ENCODE assay signal across 12 cellular contexts in genomic region chr20:45832619-45833018, GRCh38. TPM values are rescaled to one million over a fixed set of nuclear protein-coding genes. Genes with fewer than 3 reads are reported as not detected.
A peak's percentile ranks its signal among the peaks of the same experiment; 100 is the strongest.
DNase-seq lines count a peak whose midpoint lies in the region; ATAC-seq, FAIRE-seq and TF ChIP-seq lines count a peak whose summit lies in the region.
"Had no signal": no experiment of that assay in that cellular context is flagged by ENCODE, and none has a peak within 500 bp of the region (broad histone marks: within the 10 kb centered on the region; RNA-seq: fewer than 3 reads in every experiment).

No MANE protein-coding gene starts in this region.

- BruUV-seq in K562 (replicated peaks; lab: Mats Ljungman, UMichigan), result no TSS peak

- FAIRE-seq in K562 (lab: Jason Lieb, UNC), result no peak

- POLR2A ChIA-PET in activated CD8-positive, alpha-beta T cell treated with anti-CD3 and anti-CD28 coated beads for 36 hours (lab: Charles Lee), result interaction anchor here (0.9 to 1.6 kb wide), 7 partner anchors 8 to 139 kb away, joined by 3 to 5 read pairs (median 4); partner anchors contain the start of genes CTSA, NEURL2, UBE2C and ZNF335
- POLR2A ChIA-PET in activated CD8-positive, alpha-beta T cell treated with anti-CD3 and anti-CD28 coated beads, Interleukin-2, amount 10 ng/mL, durations not matched to agents 7 days and 5 days (lab: Charles Lee), result interaction anchor here (1.0 to 2.4 kb wide), 3 partner anchors 16 to 25 kb away, joined by 5 to 12 read pairs (median 9); partner anchors contain the start of genes ACOT8 and ZSWIM3
- POLR2A ChIA-PET in K562 (lab: Yijun Ruan, JAX), result interaction anchor here (0.9 to 1.6 kb wide), 6 partner anchors 10 to 137 kb away, joined by 3 to 6 read pairs (median 4); partner anchors contain the start of gene PCIF1

- H3K27ac ChIP-seq in K562 (ENCODE audit: extremely low read depth, low read depth, low read length), result no peak overlapping the region
- peak overlapping the region; percentile 93 to 98 for H3K27ac ChIP-seq in thoracic aorta

- TF ChIP-seq EP300 in K562 (IDR thresholded peaks at IDR 0.05; ENCODE audit: low read length), result peak; percentile 41; the same call in 1 of the 2 replicates

- H3K36me3 ChIP-seq in K562 (ENCODE audit: control insufficient read depth, insufficient read depth, low read length) (no peaks in the 10 kb centered on the region), thoracic aorta (peaks cover 7% of the 10 kb centered on the region)

- no peak for DNase-seq in activated CD8-positive, alpha-beta T cell treated with anti-CD3 and anti-CD28 coated beads for 36 hours
- DNase-seq in activated CD8-positive, alpha-beta T cell treated with anti-CD3 and anti-CD28 coated beads, Interleukin-2, amount 10 ng/mL, durations not matched to agents 7 days and 5 days, result no peak
- DNase-seq in K562 (ENCODE audit: extremely low read depth in 1 of 4, low spot score in 3 of 4) (peak in 1 of 4 experiments; percentile 50), mesothelial cell of epicardium (ENCODE audit: low spot score in 2 of 2, unreplicated experiment in 2 of 2) (no peak), thoracic aorta (ENCODE audit: low spot score) (no peak), NCI-H2029 treated with DMSO at 0.1 percent for 48 hours (lab: John Stamatoyannopoulos, UW) (no peak)
- DNase-seq: activated CD4-positive, CD25-positive, alpha-beta regulatory T cell; HCEC 1CT; KG1; stimulated activated CD4-positive, alpha-beta T cell treated with anti-CD3 and anti-CD28 coated beads, Interleukin-4, amount 100 ng/mL, for 4 hours had no signal

- peaks cover 32 to 34% of the 10 kb centered on the region in 2 experiments for H3K4me1 ChIP-seq in K562 (replicated peaks in 1 of 2; ENCODE audit: control insufficient read depth in 2 of 2, insufficient read depth in 2 of 2, low read length in 2 of 2)
- peaks cover 26 to 59% of the 10 kb centered on the region in 2 donors for H3K4me1 ChIP-seq in thoracic aorta (ENCODE audit: control insufficient read depth in 1 of 2, low read depth in 2 of 2)

- no peak for TF ChIP-seq POLR2A in K562 (conservative IDR thresholded peaks at IDR 0.05)

- intact Hi-C loops in activated CD8-positive, alpha-beta T cell treated with anti-CD3 and anti-CD28 coated beads for 36 hours (cut with micrococcal nuclease), result no loop called here
- intact Hi-C loops in K562 (cut with micrococcal nuclease), result loop anchor here (10.0 kb wide), 1 partner anchor 52 kb away; the partner anchor contains the start of genes SPATA25 and ZSWIM1

- H3K9ac ChIP-seq in K562 (ENCODE audit: insufficient read depth in 1 of 2, low read depth in 2 of 2, low read length in 2 of 2), result no peak overlapping the region

- H3K4me2 ChIP-seq in K562 (ENCODE audit: insufficient read depth, low read length), result no peak overlapping the region

- H3K27ac Mint-ChIP-seq in activated CD8-positive, alpha-beta T cell treated with anti-CD3 and anti-CD28 coated beads for 36 hours, result no peak overlapping the region
- no peak overlapping the region for H3K27ac Mint-ChIP-seq in activated CD8-positive, alpha-beta T cell treated with anti-CD3 and anti-CD28 coated beads, Interleukin-2, amount 10 ng/mL, durations not matched to agents 7 days and 5 days
- no peak overlapping the region for H3K27ac Mint-ChIP-seq in mesothelial cell of epicardium

- no peaks in the 10 kb centered on the region for H4K20me1 ChIP-seq in K562 (replicated peaks; ENCODE audit: control insufficient read depth, insufficient read depth, low read length)

- peaks cover 10% of the 10 kb centered on the region for H3K4me1 Mint-ChIP-seq in activated CD8-positive, alpha-beta T cell treated with anti-CD3 and anti-CD28 coated beads for 36 hours (ENCODE audit: low read depth)
- H3K4me1 Mint-ChIP-seq in activated CD8-positive, alpha-beta T cell treated with anti-CD3 and anti-CD28 coated beads, Interleukin-2, amount 10 ng/mL, durations not matched to agents 7 days and 5 days (ENCODE audit: low read depth), result peaks cover 13% of the 10 kb centered on the region
- peaks cover 26% of the 10 kb centered on the region for H3K4me1 Mint-ChIP-seq in mesothelial cell of epicardium

- no peak overlapping the region for H2AFZ ChIP-seq in K562 (ENCODE audit: low read depth, low read length)

- ATAC-seq in activated CD8-positive, alpha-beta T cell treated with anti-CD3 and anti-CD28 coated beads for 36 hours, result no peak
- no peak for ATAC-seq in activated CD8-positive, alpha-beta T cell treated with anti-CD3 and anti-CD28 coated beads, Interleukin-2, amount 10 ng/mL, durations not matched to agents 7 days and 5 days
- ATAC-seq in K562 (0 out of 3 replicates have a peak, but pooled peaks have one; percentile 6), thoracic aorta (ENCODE audit: insufficient number of reproducible peaks, low FRiP score, low read depth) (no peak), HG03025 (IDR thresholded peaks at IDR 0.05; ENCODE audit: low FRiP score, unreplicated experiment) (no peak), GM21367 (IDR thresholded peaks at IDR 0.05; ENCODE audit: unreplicated experiment) (no peak)

- no peak for TF ChIP-seq CTCF in activated CD8-positive, alpha-beta T cell treated with anti-CD3 and anti-CD28 coated beads for 36 hours (IDR thresholded peaks at IDR 0.05)
- no peak for TF ChIP-seq CTCF in K562 (IDR thresholded peaks at IDR 0.05 in 2 of 3, conservative IDR thresholded peaks at IDR 0.05 in 1 of 3; ENCODE audit: insufficient read depth in 2 of 3, low read depth in 1 of 3, low read length in 3 of 3)
- TF ChIP-seq CTCF in mesothelial cell of epicardium (IDR thresholded peaks at IDR 0.05; ENCODE audit: unreplicated experiment), result no peak
- TF ChIP-seq CTCF in thoracic aorta (IDR thresholded peaks at IDR 0.05), result no peak

- no peaks in the 10 kb centered on the region for H3K79me2 ChIP-seq in K562 (ENCODE audit: control insufficient read depth, insufficient read depth, low read length)

- H3K9me3 Mint-ChIP-seq in activated CD8-positive, alpha-beta T cell treated with anti-CD3 and anti-CD28 coated beads for 36 hours, result no peaks in the 10 kb centered on the region
- no peaks in the 10 kb centered on the region for H3K9me3 Mint-ChIP-seq in activated CD8-positive, alpha-beta T cell treated with anti-CD3 and anti-CD28 coated beads, Interleukin-2, amount 10 ng/mL, durations not matched to agents 7 days and 5 days (ENCODE audit: insufficient read depth)
- no peaks in the 10 kb centered on the region for H3K9me3 Mint-ChIP-seq in mesothelial cell of epicardium

- H3K4me3 Mint-ChIP-seq in activated CD8-positive, alpha-beta T cell treated with anti-CD3 and anti-CD28 coated beads for 36 hours, result peak overlapping the region; percentile 73
- no peak overlapping the region for H3K4me3 Mint-ChIP-seq in activated CD8-positive, alpha-beta T cell treated with anti-CD3 and anti-CD28 coated beads, Interleukin-2, amount 10 ng/mL, durations not matched to agents 7 days and 5 days
- H3K4me3 Mint-ChIP-seq in mesothelial cell of epicardium, result peak overlapping the region; percentile 75

- H3K36me3 Mint-ChIP-seq in activated CD8-positive, alpha-beta T cell treated with anti-CD3 and anti-CD28 coated beads for 36 hours (ENCODE audit: low read depth), result no peaks in the 10 kb centered on the region
- H3K36me3 Mint-ChIP-seq in activated CD8-positive, alpha-beta T cell treated with anti-CD3 and anti-CD28 coated beads, Interleukin-2, amount 10 ng/mL, durations not matched to agents 7 days and 5 days (ENCODE audit: low read depth), result no peaks in the 10 kb centered on the region
- H3K36me3 Mint-ChIP-seq in mesothelial cell of epicardium, result no peaks in the 10 kb centered on the region

- TF ChIP-seq RAD21 in K562 (CRISPR knock-in tag; conservative IDR thresholded peaks at IDR 0.05 in 1 of 2, IDR thresholded peaks at IDR 0.05 in 1 of 2), result no peak

- WGBS in K562 (ENCODE audit: insufficient coverage, low coverage, missing lambda C conversion rate), result 24% methylated on average over 4 of the region's 4 CpGs

- H3K4me3 ChIP-seq in K562 (no peak overlapping the region), thoracic aorta (peak overlapping the region; percentile 95)

- H3K27me3 Mint-ChIP-seq in activated CD8-positive, alpha-beta T cell treated with anti-CD3 and anti-CD28 coated beads for 36 hours, result no peaks in the 10 kb centered on the region
- peaks cover 3% of the 10 kb centered on the region for H3K27me3 Mint-ChIP-seq in activated CD8-positive, alpha-beta T cell treated with anti-CD3 and anti-CD28 coated beads, Interleukin-2, amount 10 ng/mL, durations not matched to agents 7 days and 5 days (ENCODE audit: low read depth)
- no peaks in the 10 kb centered on the region for H3K27me3 Mint-ChIP-seq in mesothelial cell of epicardium (ENCODE audit: low read depth)

- no peaks in the 10 kb centered on the region for H3K9me3 ChIP-seq in K562 (replicated peaks; ENCODE audit: control insufficient read depth, insufficient read depth, low read depth, low read length)
- H3K9me3 ChIP-seq in thoracic aorta, result no peaks in the 10 kb centered on the region

- CTCF ChIA-PET in activated CD8-positive, alpha-beta T cell treated with anti-CD3 and anti-CD28 coated beads for 36 hours (lab: Charles Lee), result interaction anchor here (1.0 to 1.4 kb wide), 4 partner anchors 33 to 154 kb away, joined by 3 to 8 read pairs (median 4); no protein-coding TSS in a partner anchor
- CTCF ChIA-PET in activated CD8-positive, alpha-beta T cell treated with anti-CD3 and anti-CD28 coated beads, Interleukin-2, amount 10 ng/mL, durations not matched to agents 7 days and 5 days (lab: Charles Lee), result interaction anchor here (1.3 to 1.7 kb wide), 3 partner anchors 8 to 33 kb away, joined by 4 to 9 read pairs (median 7); no protein-coding TSS in a partner anchor
- CTCF ChIA-PET in K562 (lab: Yijun Ruan, JAX; ENCODE audit: low intra/inter-chr PET ratio), result no interaction called here

- in situ Hi-C loops in K562 (cut with MboI), result no loop called here

- H3K9me1 ChIP-seq in K562 (ENCODE audit: control insufficient read depth, insufficient read depth, low read length), result no peaks in the 10 kb centered on the region

- H3K27me3 ChIP-seq in K562 (ENCODE audit: control insufficient read depth in 2 of 2, insufficient read depth in 2 of 2, low read length in 2 of 2), result no peaks in the 10 kb centered on the region
- H3K27me3 ChIP-seq in thoracic aorta (replicated peaks; ENCODE audit: insufficient read depth), result no peaks in the 10 kb centered on the region

RNA-seq across cellular contexts. Expression of gene SNX21, which starts 1.0 kb away (rescaled TPM):
- total RNA-seq in activated CD8-positive, alpha-beta T cell treated with anti-CD3 and anti-CD28 coated beads for 36 hours, result 1 to 10 TPM; 1.4 to 1.7 TPM
- 1 to 10 TPM; 1.6 to 1.7 TPM for total RNA-seq in activated CD8-positive, alpha-beta T cell treated with anti-CD3 and anti-CD28 coated beads, Interleukin-2, amount 10 ng/mL, durations not matched to agents 7 days and 5 days
- total RNA-seq in K562 (2011; cell fraction: chromatin; rRNA removed; ENCODE audit: low replicate concordance), result 1.0 and 1.1 TPM in 2 replicates
- 0.92 and 1.0 TPM in 2 replicates for total RNA-seq in K562 (2011; cell fraction: nucleolus; rRNA removed)
- total RNA-seq in K562 (2011; cell fraction: nucleoplasm; rRNA removed), result 0.61 and 0.95 TPM in 2 replicates
- total RNA-seq in K562 (2014; rRNA removed), result 0.65 and 0.91 TPM in 2 replicates
- total RNA-seq in K562 (2014; rRNA removed; fragmentation: Illumina TruSeq; extraction: Trizol), result 0.18 and 0.19 TPM in 2 replicates
- total RNA-seq in K562 (2015; rRNA removed; fragmentation: Illumina TruSeq; extraction: Trizol), result 0.57 and 0.69 TPM in 2 replicates
- 0.65 and 1.2 TPM in 2 replicates for total RNA-seq in K562 (2021)
- polyA plus RNA-seq in K562 (2011; rRNA removed), result 0.18 TPM in 2 replicates
- 0.49 and 1.7 TPM in 2 replicates for polyA plus RNA-seq in K562 (2011; cell fraction: cytosol; rRNA removed)
- 0.58 TPM in 2 replicates for polyA plus RNA-seq in K562 (2011; cell fraction: nucleus; rRNA removed)
- 0.83 and 2.7 TPM in 2 replicates for polyA plus RNA-seq in K562 (2012)
- 0.22 and 0.26 TPM in 2 replicates for polyA plus RNA-seq in K562 (2014; fragmentation: Illumina TruSeq; extraction: Trizol)
- polyA plus RNA-seq in K562 (2014; fragmentation: Nextera tagmentation; extraction: Ambion mirVana), result under 1 TPM; 0.10 to 0.42 TPM
- polyA plus RNA-seq in K562 (2014; rRNA removed), result 0.58 and 1.2 TPM in 2 replicates
- polyA minus RNA-seq in K562 (2011; rRNA and poly(A)+ RNA removed), result 0.06 and 0.07 TPM in 2 replicates
- polyA minus RNA-seq in K562 (2011; cell fraction: cytosol; rRNA and poly(A)+ RNA removed), result 0.91 TPM in 1 of 2 replicates, not detected in the other
- polyA minus RNA-seq in K562 (2011; cell fraction: nucleus; rRNA and poly(A)+ RNA removed), result 0.56 and 0.67 TPM in 2 replicates
- 15.8 to 21.0 TPM (median 17.3 TPM) in 3 replicates for total RNA-seq in mesothelial cell of epicardium
- total RNA-seq in thoracic aorta, result 100 to 1,000 TPM in 1 of 2 donors, 10 to 100 TPM in 1; 78.2 to 133 TPM

RNA-seq across cellular contexts. Expression of gene TNNC2, which starts 5.5 kb away (rescaled TPM):
- total RNA-seq in activated CD8-positive, alpha-beta T cell treated with anti-CD3 and anti-CD28 coated beads for 36 hours, result not detected
- not detected for total RNA-seq in activated CD8-positive, alpha-beta T cell treated with anti-CD3 and anti-CD28 coated beads, Interleukin-2, amount 10 ng/mL, durations not matched to agents 7 days and 5 days
- total RNA-seq in K562 (2011; cell fraction: chromatin; rRNA removed; ENCODE audit: low replicate concordance), result not detected in 2 replicates
- not detected in 2 replicates for total RNA-seq in K562 (2011; cell fraction: nucleolus; rRNA removed)
- total RNA-seq in K562 (2011; cell fraction: nucleoplasm; rRNA removed), result not detected in 2 replicates
- not detected in 2 replicates for total RNA-seq in K562 (2014; rRNA removed)
- total RNA-seq in K562 (2014; rRNA removed; fragmentation: Illumina TruSeq; extraction: Trizol), result not detected in 2 replicates
- not detected in 2 replicates for total RNA-seq in K562 (2015; rRNA removed; fragmentation: Illumina TruSeq; extraction: Trizol)
- not detected in 2 replicates for total RNA-seq in K562 (2021)
- not detected in 2 replicates for polyA plus RNA-seq in K562 (2011; rRNA removed)
- not detected in 2 replicates for polyA plus RNA-seq in K562 (2011; cell fraction: cytosol; rRNA removed)
- 0.21 TPM in 1 of 2 replicates, not detected in the other for polyA plus RNA-seq in K562 (2011; cell fraction: nucleus; rRNA removed)
- polyA plus RNA-seq in K562 (2012), result 0.12 TPM in 1 of 2 replicates, not detected in the other
- polyA plus RNA-seq in K562 (2014; fragmentation: Illumina TruSeq; extraction: Trizol), result not detected in 2 replicates
- polyA plus RNA-seq in K562 (2014; fragmentation: Nextera tagmentation; extraction: Ambion mirVana), result not detected
- not detected in 2 replicates for polyA plus RNA-seq in K562 (2014; rRNA removed)
- polyA minus RNA-seq in K562 (2011; rRNA and poly(A)+ RNA removed), result not detected in 2 replicates
- not detected in 2 replicates for polyA minus RNA-seq in K562 (2011; cell fraction: cytosol; rRNA and poly(A)+ RNA removed)
- polyA minus RNA-seq in K562 (2011; cell fraction: nucleus; rRNA and poly(A)+ RNA removed), result not detected in 2 replicates
- total RNA-seq in mesothelial cell of epicardium, result 0.54 to 0.79 TPM in 2 of 3 replicates, not detected in the other
- not detected for total RNA-seq in thoracic aorta

RNA-seq across cellular contexts. Expression of gene UBE2C, which starts 20.2 kb away (rescaled TPM):
- total RNA-seq in activated CD8-positive, alpha-beta T cell treated with anti-CD3 and anti-CD28 coated beads for 36 hours, result 100 to 1,000 TPM; 149 to 151 TPM
- 100 to 1,000 TPM; 251 to 261 TPM for total RNA-seq in activated CD8-positive, alpha-beta T cell treated with anti-CD3 and anti-CD28 coated beads, Interleukin-2, amount 10 ng/mL, durations not matched to agents 7 days and 5 days
- total RNA-seq in K562 (2011; cell fraction: chromatin; rRNA removed; ENCODE audit: low replicate concordance), result 3.7 and 4.6 TPM in 2 replicates
- 1.8 and 3.4 TPM in 2 replicates for total RNA-seq in K562 (2011; cell fraction: nucleolus; rRNA removed)
- 1.8 and 3.6 TPM in 2 replicates for total RNA-seq in K562 (2011; cell fraction: nucleoplasm; rRNA removed)
- 0.41 and 0.68 TPM in 2 replicates for total RNA-seq in K562 (2014; rRNA removed)
- 0.48 and 0.69 TPM in 2 replicates for total RNA-seq in K562 (2014; rRNA removed; fragmentation: Illumina TruSeq; extraction: Trizol)
- total RNA-seq in K562 (2015; rRNA removed; fragmentation: Illumina TruSeq; extraction: Trizol), result 0.83 and 0.98 TPM in 2 replicates
- total RNA-seq in K562 (2021), result 1.5 and 1.7 TPM in 2 replicates
- polyA plus RNA-seq in K562 (2011; rRNA removed), result 1.4 and 1.7 TPM in 2 replicates
- 0.78 and 1.4 TPM in 2 replicates for polyA plus RNA-seq in K562 (2011; cell fraction: cytosol; rRNA removed)
- polyA plus RNA-seq in K562 (2011; cell fraction: nucleus; rRNA removed), result 3.6 and 6.6 TPM in 2 replicates
- 0.68 and 0.78 TPM in 2 replicates for polyA plus RNA-seq in K562 (2012)
- 0.51 and 1.1 TPM in 2 replicates for polyA plus RNA-seq in K562 (2014; fragmentation: Illumina TruSeq; extraction: Trizol)
- under 1 TPM; 0.52 to 0.63 TPM for polyA plus RNA-seq in K562 (2014; fragmentation: Nextera tagmentation; extraction: Ambion mirVana)
- polyA plus RNA-seq in K562 (2014; rRNA removed), result 1.5 and 1.6 TPM in 2 replicates
- polyA minus RNA-seq in K562 (2011; rRNA and poly(A)+ RNA removed), result not detected in 2 replicates
- 7.5 and 27.5 TPM in 2 replicates for polyA minus RNA-seq in K562 (2011; cell fraction: cytosol; rRNA and poly(A)+ RNA removed)
- 1.9 and 5.8 TPM in 2 replicates for polyA minus RNA-seq in K562 (2011; cell fraction: nucleus; rRNA and poly(A)+ RNA removed)
- 48.1 to 50.2 TPM (median 48.3 TPM) in 3 replicates for total RNA-seq in mesothelial cell of epicardium
- not detected for total RNA-seq in thoracic aorta

RNA-seq across cellular contexts. Expression of gene ACOT8, which starts 24.6 kb away (rescaled TPM):
- 10 to 100 TPM; 18.5 to 21.2 TPM for total RNA-seq in activated CD8-positive, alpha-beta T cell treated with anti-CD3 and anti-CD28 coated beads for 36 hours
- total RNA-seq in activated CD8-positive, alpha-beta T cell treated with anti-CD3 and anti-CD28 coated beads, Interleukin-2, amount 10 ng/mL, durations not matched to agents 7 days and 5 days, result 10 to 100 TPM; 29.3 to 32.1 TPM
- total RNA-seq in K562 (2011; cell fraction: chromatin; rRNA removed; ENCODE audit: low replicate concordance), result 26.4 and 48.0 TPM in 2 replicates
- 49.1 and 51.5 TPM in 2 replicates for total RNA-seq in K562 (2011; cell fraction: nucleolus; rRNA removed)
- total RNA-seq in K562 (2011; cell fraction: nucleoplasm; rRNA removed), result 48.7 and 49.7 TPM in 2 replicates
- total RNA-seq in K562 (2014; rRNA removed), result 36.7 and 49.8 TPM in 2 replicates
- 11.9 and 13.0 TPM in 2 replicates for total RNA-seq in K562 (2014; rRNA removed; fragmentation: Illumina TruSeq; extraction: Trizol)
- 18.3 and 20.3 TPM in 2 replicates for total RNA-seq in K562 (2015; rRNA removed; fragmentation: Illumina TruSeq; extraction: Trizol)
- total RNA-seq in K562 (2021), result 24.5 and 28.5 TPM in 2 replicates
- 34.9 and 48.0 TPM in 2 replicates for polyA plus RNA-seq in K562 (2011; rRNA removed)
- polyA plus RNA-seq in K562 (2011; cell fraction: cytosol; rRNA removed), result 75.9 and 83.3 TPM in 2 replicates
- polyA plus RNA-seq in K562 (2011; cell fraction: nucleus; rRNA removed), result 61.2 and 65.3 TPM in 2 replicates
- polyA plus RNA-seq in K562 (2012), result 25.1 and 57.1 TPM in 2 replicates
- 20.7 and 25.8 TPM in 2 replicates for polyA plus RNA-seq in K562 (2014; fragmentation: Illumina TruSeq; extraction: Trizol)
- 10 to 100 TPM in 1 of 2 experiments, 1 to 10 TPM in 1; 8.2 to 14.9 TPM for polyA plus RNA-seq in K562 (2014; fragmentation: Nextera tagmentation; extraction: Ambion mirVana)
- polyA plus RNA-seq in K562 (2014; rRNA removed), result 46.7 and 49.5 TPM in 2 replicates
- 16.0 and 16.3 TPM in 2 replicates for polyA minus RNA-seq in K562 (2011; rRNA and poly(A)+ RNA removed)
- polyA minus RNA-seq in K562 (2011; cell fraction: cytosol; rRNA and poly(A)+ RNA removed), result 17.0 and 19.4 TPM in 2 replicates
- 22.6 and 28.4 TPM in 2 replicates for polyA minus RNA-seq in K562 (2011; cell fraction: nucleus; rRNA and poly(A)+ RNA removed)
- 19.8 to 20.9 TPM (median 20.6 TPM) in 3 replicates for total RNA-seq in mesothelial cell of epicardium
- total RNA-seq in thoracic aorta, result 10 to 100 TPM; 20.5 to 45.2 TPM

RNA-seq across cellular contexts. Expression of gene ZSWIM3, which starts 24.8 kb away (rescaled TPM):
- total RNA-seq in activated CD8-positive, alpha-beta T cell treated with anti-CD3 and anti-CD28 coated beads for 36 hours, result 1 to 10 TPM; 3.5 to 3.6 TPM
- 1 to 10 TPM; 5.1 to 5.8 TPM for total RNA-seq in activated CD8-positive, alpha-beta T cell treated with anti-CD3 and anti-CD28 coated beads, Interleukin-2, amount 10 ng/mL, durations not matched to agents 7 days and 5 days
- total RNA-seq in K562 (2011; cell fraction: chromatin; rRNA removed; ENCODE audit: low replicate concordance), result 3.7 and 6.4 TPM in 2 replicates
- total RNA-seq in K562 (2011; cell fraction: nucleolus; rRNA removed), result 4.2 and 5.5 TPM in 2 replicates
- total RNA-seq in K562 (2011; cell fraction: nucleoplasm; rRNA removed), result 3.1 and 3.6 TPM in 2 replicates
- total RNA-seq in K562 (2014; rRNA removed) (2.4 and 2.7 TPM in 2 replicates), K562 (2014; rRNA removed; fragmentation: Illumina TruSeq; extraction: Trizol) (2.6 and 2.8 TPM in 2 replicates), K562 (2015; rRNA removed; fragmentation: Illumina TruSeq; extraction: Trizol) (3.6 and 4.0 TPM in 2 replicates), K562 (2021) (2.5 and 2.9 TPM in 2 replicates), mesothelial cell of epicardium (3.7 to 4.6 TPM (median 4.4 TPM) in 3 replicates), thoracic aorta (1 to 10 TPM; 3.0 to 6.1 TPM)
- polyA plus RNA-seq in K562 (2011; rRNA removed) (4.3 and 5.4 TPM in 2 replicates), K562 (2014; fragmentation: Illumina TruSeq; extraction: Trizol) (2.6 and 3.0 TPM in 2 replicates), K562 (2014; fragmentation: Nextera tagmentation; extraction: Ambion mirVana) (1 to 10 TPM; 1.7 to 1.8 TPM), K562 (2014; rRNA removed) (1.8 and 3.7 TPM in 2 replicates)
- polyA plus RNA-seq in K562 (2011; cell fraction: cytosol; rRNA removed), result 4.5 and 4.6 TPM in 2 replicates
- 3.4 and 3.6 TPM in 2 replicates for polyA plus RNA-seq in K562 (2011; cell fraction: nucleus; rRNA removed)
- polyA plus RNA-seq in K562 (2012), result 2.2 and 3.5 TPM in 2 replicates
- 7.4 and 7.9 TPM in 2 replicates for polyA minus RNA-seq in K562 (2011; rRNA and poly(A)+ RNA removed)
- 3.4 and 4.7 TPM in 2 replicates for polyA minus RNA-seq in K562 (2011; cell fraction: cytosol; rRNA and poly(A)+ RNA removed)
- polyA minus RNA-seq in K562 (2011; cell fraction: nucleus; rRNA and poly(A)+ RNA removed), result 0.81 and 3.1 TPM in 2 replicates
